Comparison of ENCODE assay signal across 1 cellular context in the genomic region with DNA sequence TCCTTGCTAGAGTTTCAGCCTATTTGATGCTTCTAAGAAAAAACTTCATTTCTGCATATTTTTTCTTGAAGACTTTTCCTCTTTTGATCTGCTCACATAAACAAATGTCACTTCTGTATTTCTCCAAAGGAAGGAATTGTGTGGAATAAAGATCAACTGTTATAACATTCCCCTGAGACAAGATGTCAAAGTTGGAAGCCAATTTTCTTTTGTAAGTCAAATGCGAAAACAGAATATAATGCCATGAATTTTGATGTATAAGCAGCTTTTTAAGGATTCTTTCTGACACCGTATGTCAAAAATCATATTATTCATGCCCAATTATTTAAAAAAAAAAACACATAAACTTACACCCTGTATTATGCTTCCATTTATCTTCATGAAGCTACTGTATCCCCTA.
TF ChIP-seq lines count a peak whose summit lies in the region.

No MANE protein-coding gene starts in this region.

TF ChIP-seq in GM23338, 12 proteins besides CTCF, POLR2A, EP300 and RAD21 (continued from another document):
- TF ChIP-seq ZNF331 (CRISPR knock-in tag; IDR thresholded peaks at IDR 0.05; ENCODE audit: low read depth) = no peak
- no peak for TF ChIP-seq STAT1 (IDR thresholded peaks at IDR 0.05; ENCODE audit: unreplicated experiment)
- TF ChIP-seq NANOG (IDR thresholded peaks at IDR 0.05; ENCODE audit: borderline replicate concordance) = no peak
- TF ChIP-seq, protein P1, sequence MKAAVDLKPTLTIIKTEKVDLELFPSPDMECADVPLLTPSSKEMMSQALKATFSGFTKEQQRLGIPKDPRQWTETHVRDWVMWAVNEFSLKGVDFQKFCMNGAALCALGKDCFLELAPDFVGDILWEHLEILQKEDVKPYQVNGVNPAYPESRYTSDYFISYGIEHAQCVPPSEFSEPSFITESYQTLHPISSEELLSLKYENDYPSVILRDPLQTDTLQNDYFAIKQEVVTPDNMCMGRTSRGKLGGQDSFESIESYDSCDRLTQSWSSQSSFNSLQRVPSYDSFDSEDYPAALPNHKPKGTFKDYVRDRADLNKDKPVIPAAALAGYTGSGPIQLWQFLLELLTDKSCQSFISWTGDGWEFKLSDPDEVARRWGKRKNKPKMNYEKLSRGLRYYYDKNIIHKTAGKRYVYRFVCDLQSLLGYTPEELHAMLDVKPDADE (IDR thresholded peaks at IDR 0.05) = no peak
- TF ChIP-seq JUNB (IDR thresholded peaks at IDR 0.05; ENCODE audit: unreplicated experiment) = no peak
- no peak for TF ChIP-seq ZNF114 (CRISPR knock-in tag; IDR thresholded peaks at IDR 0.05)
- TF ChIP-seq, protein P2, sequence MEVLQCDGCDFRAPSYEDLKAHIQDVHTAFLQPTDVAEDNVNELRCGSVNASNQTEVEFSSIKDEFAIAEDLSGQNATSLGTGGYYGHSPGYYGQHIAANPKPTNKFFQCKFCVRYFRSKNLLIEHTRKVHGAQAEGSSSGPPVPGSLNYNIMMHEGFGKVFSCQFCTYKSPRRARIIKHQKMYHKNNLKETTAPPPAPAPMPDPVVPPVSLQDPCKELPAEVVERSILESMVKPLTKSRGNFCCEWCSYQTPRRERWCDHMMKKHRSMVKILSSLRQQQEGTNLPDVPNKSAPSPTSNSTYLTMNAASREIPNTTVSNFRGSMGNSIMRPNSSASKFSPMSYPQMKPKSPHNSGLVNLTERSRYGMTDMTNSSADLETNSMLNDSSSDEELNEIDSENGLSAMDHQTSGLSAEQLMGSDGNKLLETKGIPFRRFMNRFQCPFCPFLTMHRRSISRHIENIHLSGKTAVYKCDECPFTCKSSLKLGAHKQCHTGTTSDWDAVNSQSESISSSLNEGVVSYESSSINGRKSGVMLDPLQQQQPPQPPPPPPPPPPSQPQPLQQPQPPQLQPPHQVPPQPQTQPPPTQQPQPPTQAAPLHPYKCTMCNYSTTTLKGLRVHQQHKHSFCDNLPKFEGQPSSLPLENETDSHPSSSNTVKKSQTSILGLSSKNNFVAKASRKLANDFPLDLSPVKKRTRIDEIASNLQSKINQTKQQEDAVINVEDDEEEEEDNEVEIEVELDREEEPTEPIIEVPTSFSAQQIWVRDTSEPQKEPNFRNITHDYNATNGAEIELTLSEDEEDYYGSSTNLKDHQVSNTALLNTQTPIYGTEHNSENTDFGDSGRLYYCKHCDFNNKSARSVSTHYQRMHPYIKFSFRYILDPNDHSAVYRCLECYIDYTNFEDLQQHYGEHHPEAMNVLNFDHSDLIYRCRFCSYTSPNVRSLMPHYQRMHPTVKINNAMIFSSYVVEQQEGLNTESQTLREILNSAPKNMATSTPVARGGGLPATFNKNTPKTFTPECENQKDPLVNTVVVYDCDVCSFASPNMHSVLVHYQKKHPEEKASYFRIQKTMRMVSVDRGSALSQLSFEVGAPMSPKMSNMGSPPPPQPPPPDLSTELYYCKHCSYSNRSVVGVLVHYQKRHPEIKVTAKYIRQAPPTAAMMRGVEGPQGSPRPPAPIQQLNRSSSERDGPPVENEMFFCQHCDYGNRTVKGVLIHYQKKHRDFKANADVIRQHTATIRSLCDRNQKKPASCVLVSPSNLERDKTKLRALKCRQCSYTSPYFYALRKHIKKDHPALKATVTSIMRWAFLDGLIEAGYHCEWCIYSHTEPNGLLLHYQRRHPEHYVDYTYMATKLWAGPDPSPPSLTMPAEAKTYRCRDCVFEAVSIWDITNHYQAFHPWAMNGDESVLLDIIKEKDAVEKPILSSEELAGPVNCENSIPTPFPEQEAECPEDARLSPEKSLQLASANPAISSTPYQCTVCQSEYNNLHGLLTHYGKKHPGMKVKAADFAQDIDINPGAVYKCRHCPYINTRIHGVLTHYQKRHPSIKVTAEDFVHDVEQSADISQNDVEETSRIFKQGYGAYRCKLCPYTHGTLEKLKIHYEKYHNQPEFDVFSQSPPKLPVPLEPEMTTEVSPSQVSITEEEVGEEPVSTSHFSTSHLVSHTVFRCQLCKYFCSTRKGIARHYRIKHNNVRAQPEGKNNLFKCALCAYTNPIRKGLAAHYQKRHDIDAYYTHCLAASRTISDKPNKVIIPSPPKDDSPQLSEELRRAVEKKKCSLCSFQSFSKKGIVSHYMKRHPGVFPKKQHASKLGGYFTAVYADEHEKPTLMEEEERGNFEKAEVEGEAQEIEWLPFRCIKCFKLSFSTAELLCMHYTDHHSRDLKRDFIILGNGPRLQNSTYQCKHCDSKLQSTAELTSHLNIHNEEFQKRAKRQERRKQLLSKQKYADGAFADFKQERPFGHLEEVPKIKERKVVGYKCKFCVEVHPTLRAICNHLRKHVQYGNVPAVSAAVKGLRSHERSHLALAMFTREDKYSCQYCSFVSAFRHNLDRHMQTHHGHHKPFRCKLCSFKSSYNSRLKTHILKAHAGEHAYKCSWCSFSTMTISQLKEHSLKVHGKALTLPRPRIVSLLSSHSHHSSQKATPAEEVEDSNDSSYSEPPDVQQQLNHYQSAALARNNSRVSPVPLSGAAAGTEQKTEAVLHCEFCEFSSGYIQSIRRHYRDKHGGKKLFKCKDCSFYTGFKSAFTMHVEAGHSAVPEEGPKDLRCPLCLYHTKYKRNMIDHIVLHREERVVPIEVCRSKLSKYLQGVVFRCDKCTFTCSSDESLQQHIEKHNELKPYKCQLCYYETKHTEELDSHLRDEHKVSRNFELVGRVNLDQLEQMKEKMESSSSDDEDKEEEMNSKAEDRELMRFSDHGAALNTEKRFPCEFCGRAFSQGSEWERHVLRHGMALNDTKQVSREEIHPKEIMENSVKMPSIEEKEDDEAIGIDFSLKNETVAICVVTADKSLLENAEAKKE (CRISPR knock-in tag; IDR thresholded peaks at IDR 0.05) = no peak
- no peak for TF ChIP-seq EZH2 (IDR thresholded peaks at IDR 0.05; ENCODE audit: low read depth, unreplicated experiment)
